ENCODE assay signal across 23 cellular contexts in the genomic region with DNA sequence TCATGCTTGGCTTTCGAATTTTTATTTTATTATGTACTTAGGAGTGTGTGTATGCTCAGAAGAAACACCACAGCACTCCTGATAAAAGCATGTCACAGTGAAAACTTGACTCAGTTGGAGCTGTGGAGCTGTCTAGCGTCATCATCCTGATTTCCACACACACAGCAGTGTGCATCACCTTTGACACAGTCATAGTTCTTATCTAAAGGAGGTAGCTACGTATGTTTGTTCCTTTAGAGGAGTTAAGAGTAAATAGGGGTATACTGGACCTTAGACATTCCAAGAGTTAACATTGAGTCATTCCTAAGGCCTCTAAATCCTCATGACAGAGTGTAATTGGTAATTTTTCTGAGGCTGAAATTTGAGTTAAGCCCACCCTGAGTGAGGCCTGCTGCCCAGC.
DNase-seq lines count a peak whose midpoint lies in the region; ATAC-seq, FAIRE-seq and TF ChIP-seq lines count a peak whose summit lies in the region.
"Had no signal": no experiment of that assay in that cellular context is flagged by ENCODE, and none has a peak within 500 bp of the region (broad histone marks: within the 10 kb centered on the region; RNA-seq: fewer than 3 reads in every experiment).

No MANE protein-coding gene starts in this region.

- peaks cover 5% of the 10 kb centered on the region for H3K9me3 Mint-ChIP-seq in type B pancreatic cell
- H3K9me3 Mint-ChIP-seq: activated T-helper 17 cell treated with anti-CD3 and anti-CD28 coated beads, Interleukin-2, amount 50 U/mL, for 72 hours; CD8-positive, alpha-beta T cell had no signal

- H3K56ac ChIP-seq in H1 (replicated peaks; ENCODE audit: insufficient read length, low read depth, low read length): no peak overlapping the region
- H3K56ac ChIP-seq in mesendoderm (ENCODE audit: low read length): no peak overlapping the region

- H4K20me1 ChIP-seq in PC-3 (ENCODE audit: low read length) (no peaks in the 10 kb centered on the region), H1 (replicated peaks in 1 of 2; ENCODE audit: control insufficient read depth in 1 of 2, insufficient read depth in 2 of 2, low read length in 2 of 2) (no peaks in the 10 kb centered on the region)

- H3K4me1 ChIP-seq in PC-3 (ENCODE audit: insufficient read depth, low read length) (peaks cover 37% of the 10 kb centered on the region), H1 (replicated peaks in 1 of 4; ENCODE audit: control insufficient read depth in 3 of 4, insufficient read depth in 4 of 4, low read length in 3 of 4) (peaks cover 0 to 19% (median 8%) of the 10 kb centered on the region in 4 experiments; a peak in 5 of 7 replicates), mesendoderm (ENCODE audit: control insufficient read depth, low read depth, low read length) (peaks cover 4% of the 10 kb centered on the region)

- H2AFZ ChIP-seq in PC-3 (ENCODE audit: low read length): no peak overlapping the region
- no peak overlapping the region for H2AFZ ChIP-seq in H1 (ENCODE audit: low read length)

- CTCF ChIA-PET in PC-3 (lab: Charles Lee): interaction anchor here (0.8 kb wide), 1 partner anchor 95 kb away, joined by 7 read pairs; no protein-coding TSS in a partner anchor
- CTCF ChIA-PET in H1 (lab: Charles Lee; ENCODE audit: partially characterized antibody): interaction anchor here (1.0 to 1.3 kb wide), 2 partner anchors 9 to 84 kb away, joined by 4 read pairs; no protein-coding TSS in a partner anchor

- 0 out of 2 replicates have a peak overlapping the region, but pooled peaks have one; percentile 4 for H2BK5ac ChIP-seq in H1 (ENCODE audit: low read depth, low read length)
- no peak overlapping the region for H2BK5ac ChIP-seq in mesendoderm (ENCODE audit: low read length)

- peak overlapping the region; percentile 20; the same call in 1 of the 2 replicates for H3K4me3 ChIP-seq in PC-3 (ENCODE audit: low read length)
- no peak overlapping the region for H3K4me3 ChIP-seq in H1 (ENCODE audit: extremely low read depth in 1 of 4, insufficient read depth in 2 of 4, low read depth in 3 of 4, low read length in 4 of 4)
- H3K4me3 ChIP-seq in mesendoderm (ENCODE audit: low read length): no peak overlapping the region
- H3K4me3 ChIP-seq: left ventricle myocardium inferior had no signal

- H3K4ac ChIP-seq in H1 (replicated peaks; ENCODE audit: insufficient read length, low read depth, low read length) (no peak overlapping the region), mesendoderm (ENCODE audit: low read depth, low read length) (no peak overlapping the region)

- peaks cover 4% of the 10 kb centered on the region for H3K36me3 Mint-ChIP-seq in type B pancreatic cell
- H3K36me3 Mint-ChIP-seq: CD8-positive, alpha-beta T cell had no signal

- TF ChIP-seq CTCF in PC-3 (conservative IDR thresholded peaks at IDR 0.05; ENCODE audit: low read depth, low read length) (no peak), H1 (IDR thresholded peaks at IDR 0.05; ENCODE audit: control extremely low read depth in 1 of 3, insufficient read depth in 1 of 3, low read depth in 1 of 3, low read length in 3 of 3) (no peak), type B pancreatic cell (conservative IDR thresholded peaks at IDR 0.05) (no peak)

- peak overlapping the region; percentile 4 for H4K91ac ChIP-seq in H1 (replicated peaks; ENCODE audit: insufficient read length, low read length)

- H3K27me3 ChIP-seq in PC-3 (ENCODE audit: low read length) (no peaks in the 10 kb centered on the region), H1 (replicated peaks in 1 of 4; ENCODE audit: control insufficient read depth in 3 of 4, extremely low read depth in 1 of 4, insufficient read depth in 3 of 4, low read length in 3 of 4) (no peaks in the 10 kb centered on the region), mesendoderm (ENCODE audit: insufficient read depth, low read length, poor library complexity) (no peaks in the 10 kb centered on the region)

- H4K8ac ChIP-seq in H1 (ENCODE audit: extremely low read depth, insufficient read depth, low read length) (no peak overlapping the region), mesendoderm (ENCODE audit: low read depth, low read length) (no peak overlapping the region)

- no peaks in the 10 kb centered on the region for H3K9me2 ChIP-seq in PC-3 (replicated peaks; ENCODE audit: low read length)

- no peak overlapping the region for H2BK12ac ChIP-seq in H1 (ENCODE audit: low read depth, low read length)

- H3K18ac ChIP-seq in H1 (ENCODE audit: extremely low read depth, low read length): no peak overlapping the region
- peak overlapping the region; percentile 11 for H3K18ac ChIP-seq in mesendoderm (ENCODE audit: low read length)

- no peak overlapping the region for H2AK5ac ChIP-seq in H1 (ENCODE audit: low read depth, low read length)
- H2AK5ac ChIP-seq in mesendoderm (ENCODE audit: low read length): no peak overlapping the region

- H3K9ac ChIP-seq in PC-3 (ENCODE audit: low read length) (peak overlapping the region; percentile 27), H1 (replicated peaks in 1 of 4; ENCODE audit: extremely low read depth in 1 of 4, low read depth in 3 of 4, low read length in 3 of 4) (no peak overlapping the region), mesendoderm (ENCODE audit: low read length) (no peak overlapping the region)

- no peaks in the 10 kb centered on the region for H3K9me3 ChIP-seq in PC-3 (ENCODE audit: low read length)
- no peaks in the 10 kb centered on the region for H3K9me3 ChIP-seq in H1 (ENCODE audit: insufficient read depth in 2 of 2, low read depth in 1 of 2, low read length in 1 of 2)
- H3K9me3 ChIP-seq: left ventricle myocardium inferior had no signal

- peaks cover 61% of the 10 kb centered on the region for H3K79me2 ChIP-seq in PC-3 (ENCODE audit: low read length)
- H3K79me2 ChIP-seq in H1 (ENCODE audit: control insufficient read depth in 1 of 2, insufficient read depth in 2 of 2, low read length in 2 of 2): peaks cover 13 to 96% of the 10 kb centered on the region in 2 experiments; a peak in 3 of 4 replicates
- H3K79me2 ChIP-seq in mesendoderm (ENCODE audit: control insufficient read depth, insufficient read depth, low read length): peaks cover 19% of the 10 kb centered on the region

- H3K27ac Mint-ChIP-seq in type B pancreatic cell: peak overlapping the region; percentile 77
- H3K27ac Mint-ChIP-seq: activated naive CD8-positive, alpha-beta T cell; activated T-helper 17 cell treated with anti-CD3 and anti-CD28 coated beads, Interleukin-2, amount 50 U/mL, for 72 hours; CD8-positive, alpha-beta T cell; stimulated activated memory B cell treated with anti-CD40 and anti-IgM and Interleukin-4, amounts not matched to agents 10 μg/mL and 1 μg/mL and 100 μg/mL, for 72 hours had no signal

- no peaks in the 10 kb centered on the region for H3K27me3 Mint-ChIP-seq in type B pancreatic cell
- H3K27me3 Mint-ChIP-seq: activated naive CD8-positive, alpha-beta T cell; activated T-helper 17 cell treated with anti-CD3 and anti-CD28 coated beads, Interleukin-2, amount 50 U/mL, for 72 hours; stimulated activated memory B cell treated with anti-CD40 and anti-IgM and Interleukin-4, amounts not matched to agents 10 μg/mL and 1 μg/mL and 100 μg/mL, for 72 hours had no signal

- TF ChIP-seq EP300 in H1 (IDR thresholded peaks at IDR 0.05; ENCODE audit: borderline replicate concordance in 1 of 2, low read depth in 2 of 2, low read length in 2 of 2): no peak

- no peak for TF ChIP-seq RAD21 in H1 (IDR thresholded peaks at IDR 0.05 in 1 of 2, conservative IDR thresholded peaks at IDR 0.05 in 1 of 2; ENCODE audit: low read depth in 2 of 2, low read length in 2 of 2)

- DNase-seq in PC-3: peak; percentile 84
- DNase-seq in H1 (ENCODE audit: low read depth in 1 of 2, low spot score in 2 of 2): no peak
- DNase-seq in mesendoderm: no peak
- DNase-seq in type B pancreatic cell (ENCODE audit: extremely low spot score, unreplicated experiment): no peak
- DNase-seq in stimulated activated CD4-positive, alpha-beta T cell treated with anti-CD3 and anti-CD28 coated beads, Interleukin-4, amount 100 ng/mL, for 24 hours: no peak
- no peak for DNase-seq in GM19238 (ENCODE audit: insufficient read length, low spot score)
- no peak for DNase-seq in NK-92 (lab: John Stamatoyannopoulos, UW; ENCODE audit: unreplicated experiment)
- DNase-seq: CD8-positive, alpha-beta T cell; DMS53; GF-D8; head of caudate nucleus; left ventricle myocardium inferior; NCI-H1105 treated with DMSO at 0.1 percent for 48 hours; NCI-H2081; NCI-H510A treated with DMSO at 0.1 percent for 48 hours; stimulated activated CD4-positive, alpha-beta T cell treated with anti-CD3 and anti-CD28 coated beads, Interleukin-1b, Interleukin-23, amount 100 ng/mL, for 48 hours had no signal

- POLR2A ChIA-PET in PC-3 (lab: Charles Lee; ENCODE audit: unreplicated experiment): no interaction called here
- POLR2A ChIA-PET in H1 (lab: Charles Lee; ENCODE audit: partially characterized antibody): interaction anchor here (1.1 to 1.3 kb wide), 2 partner anchors 10 to 13 kb away, joined by 3 read pairs; no protein-coding TSS in a partner anchor

- H2BK20ac ChIP-seq in H1 (ENCODE audit: low read length): no peak overlapping the region

- H3K23me2 ChIP-seq in H1 (ENCODE audit: low read depth, low read length): no peaks in the 10 kb centered on the region

- H2BK120ac ChIP-seq in H1 (replicated peaks; ENCODE audit: low read depth, low read length) (no peak overlapping the region), mesendoderm (ENCODE audit: low read depth, low read length) (no peak overlapping the region)

- peak overlapping the region; percentile 62 for H3K4me2 ChIP-seq in PC-3 (ENCODE audit: low read length)
- no peak overlapping the region for H3K4me2 ChIP-seq in H1 (ENCODE audit: insufficient read depth in 1 of 2, low read depth in 2 of 2, low read length in 2 of 2)
- no peak overlapping the region for H3K4me2 ChIP-seq in mesendoderm (ENCODE audit: low read length)

- peaks cover 22% of the 10 kb centered on the region for H3K4me1 Mint-ChIP-seq in type B pancreatic cell (ENCODE audit: unreplicated experiment)
- H3K4me1 Mint-ChIP-seq: activated T-helper 17 cell treated with anti-CD3 and anti-CD28 coated beads, Interleukin-2, amount 50 U/mL, for 72 hours had no signal

- ATAC-seq in PC-3: peak; percentile 90
- ATAC-seq: activated T-helper 17 cell treated with anti-CD3 and anti-CD28 coated beads, Interleukin-2, amount 50 U/mL, for 72 hours; CD8-positive, alpha-beta T cell; stimulated activated memory B cell treated with anti-CD40 and anti-IgM and Interleukin-4, amounts not matched to agents 10 μg/mL and 1 μg/mL and 100 μg/mL, for 72 hours had no signal

- H2BK15ac ChIP-seq in H1 (ENCODE audit: low read length) (no peak overlapping the region), mesendoderm (replicated peaks; ENCODE audit: low read depth) (no peak overlapping the region)

- H3K14ac ChIP-seq in H1 (ENCODE audit: insufficient read length): no peak overlapping the region

- no peak for FAIRE-seq in H1 (lab: Jason Lieb, UNC)
- FAIRE-seq: endometrium, HTR-8/SVneo had no signal

- no peak overlapping the region for H3K4me3 Mint-ChIP-seq in type B pancreatic cell
- H3K4me3 Mint-ChIP-seq: activated naive CD8-positive, alpha-beta T cell; activated T-helper 17 cell treated with anti-CD3 and anti-CD28 coated beads, Interleukin-2, amount 50 U/mL, for 72 hours; CD8-positive, alpha-beta T cell; neural crest cell; stimulated activated memory B cell treated with anti-CD40 and anti-IgM and Interleukin-4, amounts not matched to agents 10 μg/mL and 1 μg/mL and 100 μg/mL, for 72 hours had no signal

- no TSS peak for BruUV-seq in PC-3 (replicated peaks; lab: Mats Ljungman, UMichigan)

- H4K5ac ChIP-seq in H1 (ENCODE audit: insufficient read length, low read depth, low read length) (no peak overlapping the region), mesendoderm (ENCODE audit: low read length) (no peak overlapping the region)

- 89% methylated on average over 3 of the region's 3 CpGs; no CpG with 5 or more reads in 1 of the 2 experiments for WGBS in H1 (ENCODE audit: extremely low coverage in 1 of 2, insufficient coverage in 1 of 2, insufficient read length in 1 of 2, insufficient replicate concordance in 2 of 2, low coverage in 1 of 2, low lambda C conversion rate in 2 of 2, missing lambda C conversion rate in 1 of 2), 2 experiments
- WGBS in mesendoderm (ENCODE audit: extremely low coverage, insufficient coverage, low lambda C conversion rate): no CpG with 5 or more reads among the region's 3 CpGs

- TF ChIP-seq POLR2A in H1 (IDR thresholded peaks at IDR 0.05; ENCODE audit: control extremely low read depth in 1 of 2, low read depth in 2 of 2, low read length in 2 of 2): no peak

- H3K36me3 ChIP-seq in PC-3 (ENCODE audit: low read depth, low read length): no peaks in the 10 kb centered on the region
- H3K36me3 ChIP-seq in H1 (ENCODE audit: control insufficient read depth in 2 of 4, insufficient read depth in 4 of 4, low read length in 3 of 4): no peaks in the 10 kb centered on the region
- no peaks in the 10 kb centered on the region for H3K36me3 ChIP-seq in mesendoderm (ENCODE audit: control insufficient read depth, insufficient read depth, low read length)
- H3K36me3 ChIP-seq: left ventricle myocardium inferior had no signal

- intact Hi-C loops in PC-3 (cut with micrococcal nuclease): no loop called here

- no peaks in the 10 kb centered on the region for H3F3A ChIP-seq in PC-3 (ENCODE audit: low read length, unreplicated experiment)

- H3K23ac ChIP-seq in H1 (ENCODE audit: insufficient read length) (no peak overlapping the region), mesendoderm (ENCODE audit: low read length) (no peak overlapping the region)

- H3K27ac ChIP-seq in PC-3 (ENCODE audit: low read length) (peak overlapping the region; percentile 79), H1 (ENCODE audit: low read depth, low read length) (no peak overlapping the region), mesendoderm (ENCODE audit: low read depth, low read length) (no peak overlapping the region)
- H3K27ac ChIP-seq: left ventricle myocardium inferior, RWPE1 had no signal

- H3K79me1 ChIP-seq in H1 (ENCODE audit: low read depth, low read length) (peaks cover 7% of the 10 kb centered on the region), mesendoderm (ENCODE audit: low read length) (peaks cover 2% of the 10 kb centered on the region)
